21 cellular contexts compared by ENCODE assay signal in genomic region chr18:34354351-34354750, GRCh38.
DNase-seq lines count a peak whose midpoint lies in the region; TF ChIP-seq lines count a peak whose summit lies in the region.
"Had no signal": no experiment of that assay in that cellular context is flagged by ENCODE, and none has a peak within 500 bp of the region (broad histone marks: within the 10 kb centered on the region; RNA-seq: fewer than 3 reads in every experiment).

No MANE protein-coding gene starts in this region.

- H3K4me1 Mint-ChIP-seq in endodermal cell = no peaks in the 10 kb centered on the region
- H3K4me1 Mint-ChIP-seq: CD14-positive monocyte; CD4-positive, alpha-beta memory T cell; CD4-positive, CD25-positive, alpha-beta regulatory T cell; CD8-positive, alpha-beta memory T cell had no signal

- H3K27me3 Mint-ChIP-seq in endodermal cell (ENCODE audit: insufficient read depth) = no peaks in the 10 kb centered on the region
- H3K27me3 Mint-ChIP-seq: CD4-positive, alpha-beta memory T cell; CD4-positive, CD25-positive, alpha-beta regulatory T cell; CD8-positive, alpha-beta memory T cell had no signal

- no peaks in the 10 kb centered on the region for H3K9me3 Mint-ChIP-seq in endodermal cell

- H3K4me1 ChIP-seq in endodermal cell (ENCODE audit: control insufficient read depth, insufficient read depth, low read length) = no peaks in the 10 kb centered on the region
- H3K4me1 ChIP-seq: BE2C, BLaER1 had no signal

- no peak overlapping the region for H3K4me3 Mint-ChIP-seq in endodermal cell
- H3K4me3 Mint-ChIP-seq: CD14-positive monocyte; CD4-positive, alpha-beta memory T cell; CD4-positive, CD25-positive, alpha-beta regulatory T cell; CD8-positive, alpha-beta memory T cell had no signal

- H3K36me3 ChIP-seq in endodermal cell (ENCODE audit: control insufficient read depth, insufficient read depth, low read length) = no peaks in the 10 kb centered on the region
- H3K36me3 ChIP-seq: BE2C, BLaER1 had no signal

- no peak overlapping the region for H3K4me3 ChIP-seq in endodermal cell (ENCODE audit: low read length)
- H3K4me3 ChIP-seq: BLaER1, GM12878 had no signal

- H3K9ac ChIP-seq in endodermal cell (ENCODE audit: extremely low read depth, low read length, poor library complexity, severe bottlenecking) = no peak overlapping the region
- H3K9ac ChIP-seq: BLaER1 had no signal

- DNase-seq in cerebellar cortex (ENCODE audit: low spot score) = peak; percentile 97
- peak; percentile 78 for DNase-seq in cerebellum (ENCODE audit: low spot score)
- DNase-seq in EL = no peak
- DNase-seq in RPMI8226 = no peak
- no peak for DNase-seq in endodermal cell
- DNase-seq: 8988T; ACHN; BE2C; CD4-positive, alpha-beta memory T cell; CD4-positive, CD25-positive, alpha-beta regulatory T cell; CD8-positive, alpha-beta memory T cell; COR-L47; DMS 273 treated with DMSO at 0.1 percent for 48 hours; DMS153; DMS53; DMS79; DND-41; GDM1 had no signal

- no peak overlapping the region for H3K27ac Mint-ChIP-seq in endodermal cell
- H3K27ac Mint-ChIP-seq: CD14-positive monocyte; CD4-positive, alpha-beta memory T cell; CD4-positive, CD25-positive, alpha-beta regulatory T cell; CD8-positive, alpha-beta memory T cell had no signal

- WGBS in endodermal cell (ENCODE audit: insufficient coverage in 1 of 2, insufficient read length in 1 of 2), 2 experiments = 90 to 100% methylated on average over 2 to 3 of the region's 3 CpGs

- no peaks in the 10 kb centered on the region for H3K9me3 ChIP-seq in endodermal cell (ENCODE audit: control insufficient read depth, low read length)
- H3K9me3 ChIP-seq: BE2C had no signal

- no peaks in the 10 kb centered on the region for H3K27me3 ChIP-seq in endodermal cell (ENCODE audit: control insufficient read depth, insufficient read depth, low read length, poor library complexity, severe bottlenecking)
- H3K27me3 ChIP-seq: BE2C, BLaER1 had no signal

- H3K36me3 Mint-ChIP-seq in endodermal cell (ENCODE audit: low read depth) = no peaks in the 10 kb centered on the region
- H3K36me3 Mint-ChIP-seq: CD14-positive monocyte; CD4-positive, alpha-beta memory T cell; CD4-positive, CD25-positive, alpha-beta regulatory T cell; CD8-positive, alpha-beta memory T cell had no signal

- no peak overlapping the region for H3K27ac ChIP-seq in endodermal cell (ENCODE audit: low read depth, low read length)
- H3K27ac ChIP-seq: BLaER1 had no signal

- no peak for TF ChIP-seq CTCF in endodermal cell (conservative IDR thresholded peaks at IDR 0.05)

Comparison
In these comparisons a context has a peak if more than half of its experiments do, and no peak if none do; other contexts are left out.
1. DNase-seq: peak in cerebellar cortex (single experiment) and cerebellum (single experiment); none in EL (single experiment), RPMI8226 (single experiment) and endodermal cell (single experiment).